ENCODE assay signal across 24 cellular contexts in genomic region chr1:185933580-185933979, GRCh38.
"Had no signal": no experiment of that assay in that cellular context is flagged by ENCODE, and none has a peak within 500 bp of the region (broad histone marks: within the 10 kb centered on the region; RNA-seq: fewer than 3 reads in every experiment).

No MANE protein-coding gene starts in this region.

- H3K27me3 Mint-ChIP-seq: activated CD8-positive, alpha-beta memory T cell treated with anti-CD3 and anti-CD28 coated beads, Interleukin-2, amount 10 ng/mL, durations not matched to agents 7 days and 5 days; activated naive CD8-positive, alpha-beta T cell had no signal

- H3K4me3 ChIP-seq: Peyer's patch, SJCRH30 had no signal

- H3K27ac ChIP-seq: Peyer's patch, RWPE1, SJCRH30 had no signal

- H3K36me3 ChIP-seq: Peyer's patch, SJCRH30 had no signal

- H3K36me3 Mint-ChIP-seq: activated CD8-positive, alpha-beta memory T cell treated with anti-CD3 and anti-CD28 coated beads, Interleukin-2, amount 10 ng/mL, durations not matched to agents 7 days and 5 days; activated naive CD8-positive, alpha-beta T cell; brain had no signal

- DNase-seq: activated B cell treated with CpG ODN at 0.5 μM for 24 hours; activated CD4-positive, alpha-beta T cell treated with anti-CD3 and anti-CD28 coated beads for 1 hour; activated CD4-positive, alpha-beta T cell treated with anti-CD3 and anti-CD28 coated beads, Interleukin-2, amount 10 ng/mL, durations not matched to agents 24 days and 14 days; activated CD4-positive, alpha-beta T cell treated with anti-CD3 and anti-CD28 coated beads, Interleukin-2, amount 50 U/mL, for 48 hours; activated CD8-positive, alpha-beta memory T cell treated with anti-CD3 and anti-CD28 coated beads, Interleukin-2, amount 10 ng/mL, durations not matched to agents 7 days and 5 days; activated effector memory CD4-positive, alpha-beta T cell treated with anti-CD3 and anti-CD28 coated beads, Interleukin-2, amount 50 U/mL, for 16 hours; activated naive CD4-positive, alpha-beta T cell treated with Interleukin-2 at 50 U/mL for 16 hours; activated T-cell treated with anti-CD3 and anti-CD28 coated beads, Interleukin-2, amount 50 U/mL, for 4 hours; amygdala; NCI-H1048; NCI-H146; NCI-H187 treated with DMSO at 0.1 percent for 48 hours; NCI-H2081 treated with DMSO at 0.1 percent for 48 hours; NCI-H2171; NCI-H2227 treated with DMSO at 0.1 percent for 48 hours; NCI-H526 treated with DMSO at 0.1 percent for 48 hours; Peyer's patch; Right ventricle myocardium superior; SJCRH30; T-helper 17 cell; T-helper 9 cell had no signal

- H3K9me3 ChIP-seq: Peyer's patch, SJCRH30 had no signal

- H3K4me1 Mint-ChIP-seq: activated CD4-positive, alpha-beta T cell treated with anti-CD3 and anti-CD28 coated beads, Interleukin-2, amount 10 ng/mL, durations not matched to agents 24 days and 14 days; activated CD8-positive, alpha-beta memory T cell treated with anti-CD3 and anti-CD28 coated beads, Interleukin-2, amount 10 ng/mL, durations not matched to agents 7 days and 5 days; T-helper 17 cell had no signal

- H3K27me3 ChIP-seq: Peyer's patch, SJCRH30 had no signal

- H3K27ac Mint-ChIP-seq: activated B cell treated with CpG ODN at 0.5 μM for 24 hours; activated CD4-positive, alpha-beta T cell treated with anti-CD3 and anti-CD28 coated beads, Interleukin-2, amount 10 ng/mL, durations not matched to agents 24 days and 14 days; activated CD8-positive, alpha-beta memory T cell treated with anti-CD3 and anti-CD28 coated beads, Interleukin-2, amount 10 ng/mL, durations not matched to agents 7 days and 5 days; activated naive CD8-positive, alpha-beta T cell; brain; T-helper 17 cell had no signal

- H3K4me3 Mint-ChIP-seq: activated B cell treated with CpG ODN at 0.5 μM for 24 hours; activated CD4-positive, alpha-beta T cell treated with anti-CD3 and anti-CD28 coated beads, Interleukin-2, amount 10 ng/mL, durations not matched to agents 24 days and 14 days; activated CD8-positive, alpha-beta memory T cell treated with anti-CD3 and anti-CD28 coated beads, Interleukin-2, amount 10 ng/mL, durations not matched to agents 7 days and 5 days; activated naive CD8-positive, alpha-beta T cell; activated T-cell treated with anti-CD3 and anti-CD28 coated beads, Interleukin-2, amount 50 U/mL, for 4 hours; brain; T-helper 17 cell had no signal

- H3K4me1 ChIP-seq: Peyer's patch had no signal

- ATAC-seq: activated CD8-positive, alpha-beta memory T cell treated with anti-CD3 and anti-CD28 coated beads, Interleukin-2, amount 10 ng/mL, durations not matched to agents 7 days and 5 days; activated T-cell treated with anti-CD3 and anti-CD28 coated beads, Interleukin-2, amount 50 U/mL, for 4 hours; T-helper 17 cell had no signal
